ENCODE assay signal across 8 cellular contexts in the genomic region with DNA sequence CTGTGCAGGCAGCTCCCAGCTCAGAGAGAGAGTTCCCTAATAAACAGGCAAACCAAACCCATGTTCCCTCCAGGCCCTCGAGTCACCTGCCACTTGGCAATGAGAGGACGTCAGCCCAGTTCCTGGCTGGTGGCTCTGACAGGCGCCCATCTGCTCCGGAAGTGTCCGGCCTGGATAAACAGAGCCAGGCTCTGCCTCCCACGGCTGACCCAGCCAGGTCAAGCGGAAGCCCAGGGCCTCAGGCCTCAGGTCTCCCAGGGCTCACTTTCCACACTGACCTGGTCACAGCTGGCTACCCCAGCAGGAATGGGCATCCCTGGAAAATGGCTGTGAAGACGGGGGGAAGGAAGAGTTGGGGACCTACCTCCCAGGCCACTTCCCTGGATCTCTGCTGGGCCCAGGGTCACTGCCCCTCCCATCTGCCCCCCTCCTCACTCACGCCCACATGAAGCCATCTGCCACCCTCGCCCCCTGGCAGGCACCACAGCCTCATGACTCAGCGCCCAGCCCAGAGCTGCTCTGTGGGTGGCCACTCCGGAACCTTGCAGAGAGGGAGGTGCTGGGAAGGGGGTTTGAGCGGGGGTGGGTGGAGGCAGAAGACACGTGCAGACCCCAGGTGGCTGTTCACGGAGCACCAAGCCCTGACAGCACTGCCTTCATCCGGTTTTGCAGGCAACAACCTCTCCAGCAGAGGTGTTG. TPM values are rescaled to one million over a fixed set of nuclear protein-coding genes. Genes with fewer than 3 reads are reported as not detected.
DNase-seq lines count a peak whose midpoint lies in the region; ATAC-seq and TF ChIP-seq lines count a peak whose summit lies in the region.

No MANE protein-coding gene starts in this region.

- CTCF ChIA-PET in Panc1 (lab: Charles Lee): no interaction called here

- H3K4me3 ChIP-seq in Panc1 (ENCODE audit: low read depth in 2 of 2, low read length in 2 of 2) (no peak overlapping the region), adrenal gland (no peak overlapping the region), mucosa of descending colon (no peak overlapping the region), vagina (no peak overlapping the region)

- POLR2A ChIA-PET in Panc1 (lab: Charles Lee): no interaction called here

- ATAC-seq in Panc1 (peak; percentile 73), mucosa of descending colon (peak; percentile 40), HG02870 (IDR thresholded peaks at IDR 0.05; ENCODE audit: unreplicated experiment) (no peak), HG03025 (IDR thresholded peaks at IDR 0.05; ENCODE audit: low FRiP score, unreplicated experiment) (no peak), GM19023 (IDR thresholded peaks at IDR 0.05; ENCODE audit: unreplicated experiment) (no peak)

- H3K9me3 ChIP-seq in Panc1 (ENCODE audit: control insufficient read depth, insufficient read depth, low read depth, low read length): no peaks in the 10 kb centered on the region
- no peaks in the 10 kb centered on the region for H3K9me3 ChIP-seq in adrenal gland (replicated peaks in 1 of 3)
- no peaks in the 10 kb centered on the region for H3K9me3 ChIP-seq in mucosa of descending colon
- H3K9me3 ChIP-seq in vagina: no peaks in the 10 kb centered on the region

- TF ChIP-seq POLR2A in adrenal gland (IDR thresholded peaks at IDR 0.05) (no peak), vagina (IDR thresholded peaks at IDR 0.05) (no peak)

- 55 to 71% (median 64%) methylated on average over 13 to 16 of the region's 16 CpGs for WGBS in adrenal gland, 4 donors

- no TSS peak for BruUV-seq in Panc1 (replicated peaks; lab: Mats Ljungman, UMichigan)

- H3K4me1 ChIP-seq in Panc1 (ENCODE audit: control insufficient read depth, insufficient read depth, low read length) (peaks cover 28% of the 10 kb centered on the region), adrenal gland (replicated peaks in 1 of 2) (no peaks in the 10 kb centered on the region), mucosa of descending colon (ENCODE audit: low read depth) (no peaks in the 10 kb centered on the region), vagina (no peaks in the 10 kb centered on the region)

- in situ Hi-C loops in Panc1 (cut with HindIII; ENCODE audit: low pct_unique_long_range_greater_than_20kb, low sequenced_read_pairs): no loop called here

- TF ChIP-seq CTCF in Panc1 (IDR thresholded peaks at IDR 0.05) (no peak), adrenal gland (IDR thresholded peaks at IDR 0.05) (no peak), mucosa of descending colon (IDR thresholded peaks at IDR 0.05) (no peak), vagina (IDR thresholded peaks at IDR 0.05) (no peak)

- peak overlapping the region; percentile 50; the same call in 1 of the 2 replicates for H3K27ac ChIP-seq in Panc1 (ENCODE audit: low read length)
- H3K27ac ChIP-seq in adrenal gland: no peak overlapping the region
- H3K27ac ChIP-seq in vagina: no peak overlapping the region

- intact Hi-C loops in Panc1 (cut with micrococcal nuclease; ENCODE audit: unreplicated experiment): no loop called here
- intact Hi-C loops in adrenal gland (cut with DNase I): no loop called here
- intact Hi-C loops in mucosa of descending colon (cut with DNase I, micrococcal nuclease): no loop called here
- intact Hi-C loops in vagina (cut with DNase I): no loop called here

- peak; percentile 46 for DNase-seq in EH (ENCODE audit: low read depth)
- no peak for DNase-seq in Panc1 (ENCODE audit: low read depth, low spot score)
- DNase-seq in adrenal gland: peak in 5 of 7 donors; percentile 12 to 56 (median 34)
- peak in 1 of 3 donors; percentile 41 for DNase-seq in mucosa of descending colon
- no peak for DNase-seq in vagina (ENCODE audit: extremely low spot score in 2 of 2)

- H3K36me3 ChIP-seq in Panc1 (ENCODE audit: control insufficient read depth, insufficient read depth, low read length) (no peaks in the 10 kb centered on the region), adrenal gland (replicated peaks in 1 of 2) (no peaks in the 10 kb centered on the region), mucosa of descending colon (ENCODE audit: low read depth) (no peaks in the 10 kb centered on the region), vagina (no peaks in the 10 kb centered on the region)

- H3K27me3 ChIP-seq in Panc1 (ENCODE audit: control insufficient read depth, insufficient read depth, low read length): no peaks in the 10 kb centered on the region
- H3K27me3 ChIP-seq in adrenal gland: no peaks in the 10 kb centered on the region
- no peaks in the 10 kb centered on the region for H3K27me3 ChIP-seq in vagina

RNA-seq across cellular contexts. Expression of gene DUSP5, which starts 37.4 kb away (rescaled TPM):
- 30.1 TPM for total RNA-seq in Panc1 (2021; ENCODE audit: unreplicated experiment)
- polyA plus RNA-seq in Panc1 (2012; ENCODE audit: insufficient read length): 18.3 TPM
- total RNA-seq in adrenal gland: 10 to 100 TPM; 12.4 to 61.7 (median 17.2) TPM
- 10 to 100 TPM; 11.7 to 33.7 (median 17.2) TPM for polyA plus RNA-seq in adrenal gland
- 10 to 100 TPM; 21.5 to 40.1 (median 23.9) TPM for total RNA-seq in mucosa of descending colon
- 75.1 TPM for total RNA-seq in vagina

Comparison
In these comparisons a context has a peak if more than half of its experiments do, and no peak if none do; other contexts are left out.
1. DNase-seq: peak in EH (single experiment) and adrenal gland (5 of 7); none in Panc1 (single experiment) and vagina (0 of 2).
2. ATAC-seq: peak in Panc1 (single experiment) and mucosa of descending colon (single experiment); none in HG02870 (single experiment), HG03025 (single experiment) and GM19023 (single experiment).